Comparison of ENCODE assay signal across 19 cellular contexts in genomic region chr6:110520188-110520956, GRCh38. TPM values are rescaled to one million over a fixed set of nuclear protein-coding genes. Genes with fewer than 3 reads are reported as not detected.
DNase-seq lines count a peak whose midpoint lies in the region; ATAC-seq and TF ChIP-seq lines count a peak whose summit lies in the region.
"Had no signal": no experiment of that assay in that cellular context is flagged by ENCODE, and none has a peak within 500 bp of the region (broad histone marks: within the 10 kb centered on the region; RNA-seq: fewer than 3 reads in every experiment).

No MANE protein-coding gene starts in this region.

- no peak overlapping the region for H3K27ac Mint-ChIP-seq in type B pancreatic cell

- H3K4me2 ChIP-seq in mammary epithelial cell (ENCODE audit: insufficient read depth, low read depth, low read length) (no peak overlapping the region), hepatocyte (peak overlapping the region; percentile 38)
- H3K4me2 ChIP-seq: A549 had no signal

- no peaks in the 10 kb centered on the region for H3K79me2 ChIP-seq in mammary epithelial cell (ENCODE audit: insufficient read depth, low read length)
- no peaks in the 10 kb centered on the region for H3K79me2 ChIP-seq in hepatocyte

- H3K27ac ChIP-seq in mammary epithelial cell (ENCODE audit: insufficient read depth, low read depth, low read length) (no peak overlapping the region), breast epithelium (no peak overlapping the region), hepatocyte (peak overlapping the region; percentile 15), upper lobe of left lung (no peak overlapping the region)
- H3K27ac ChIP-seq: A549 had no signal

- peaks cover 7% of the 10 kb centered on the region for H3K4me1 Mint-ChIP-seq in type B pancreatic cell (ENCODE audit: unreplicated experiment)

- H3K27me3 Mint-ChIP-seq in type B pancreatic cell: no peaks in the 10 kb centered on the region

- H3K36me3 Mint-ChIP-seq in type B pancreatic cell: no peaks in the 10 kb centered on the region

- H3K4me1 ChIP-seq in mammary epithelial cell (ENCODE audit: insufficient read depth, low read length) (no peaks in the 10 kb centered on the region), breast epithelium (peaks cover 0 to 5% of the 10 kb centered on the region in 2 donors), hepatocyte (ENCODE audit: insufficient read depth) (peaks cover 13% of the 10 kb centered on the region), upper lobe of left lung (no peaks in the 10 kb centered on the region)

- H2AFZ ChIP-seq in mammary epithelial cell (ENCODE audit: low read depth, low read length) (peak overlapping the region; percentile 31), hepatocyte (no peak overlapping the region)

- WGBS in mammary epithelial cell (ENCODE audit: low coverage, missing lambda C conversion rate): 69% methylated on average over 12 of the region's 12 CpGs
- 75% methylated on average over 12 of the region's 12 CpGs for WGBS in hepatocyte (ENCODE audit: low lambda C conversion rate, missing lambda C conversion rate)
- WGBS in upper lobe of left lung, 2 donors: 75 to 81% methylated on average over 12 of the region's 12 CpGs

- ATAC-seq in HG03571 (IDR thresholded peaks at IDR 0.05; ENCODE audit: unreplicated experiment): no peak
- ATAC-seq in upper lobe of left lung (ENCODE audit: low FRiP score in 2 of 2): no peak
- ATAC-seq: A549 had no signal

- H3K27me3 ChIP-seq in mammary epithelial cell (ENCODE audit: insufficient read depth, low read length) (no peaks in the 10 kb centered on the region), breast epithelium (no peaks in the 10 kb centered on the region), hepatocyte (no peaks in the 10 kb centered on the region), upper lobe of left lung (no peaks in the 10 kb centered on the region)

- intact Hi-C loops in mammary epithelial cell (cut with micrococcal nuclease) (loop anchor here (10.0 kb wide), 1 partner anchor 734 kb away; a partner anchor contains a TSS), breast epithelium (cut with DNase I; ENCODE audit: low total_unique reads) (no loop called here)

- no peaks in the 10 kb centered on the region for H3K9me2 ChIP-seq in hepatocyte (replicated peaks; ENCODE audit: insufficient read depth)

- H3K9me3 Mint-ChIP-seq in type B pancreatic cell: no peaks in the 10 kb centered on the region

- peaks cover 8% of the 10 kb centered on the region for H3K9me3 ChIP-seq in mammary epithelial cell (replicated peaks; ENCODE audit: insufficient read depth, low read length)
- H3K9me3 ChIP-seq in breast epithelium: no peaks in the 10 kb centered on the region
- no peaks in the 10 kb centered on the region for H3K9me3 ChIP-seq in hepatocyte (ENCODE audit: low read depth)
- H3K9me3 ChIP-seq in upper lobe of left lung: no peaks in the 10 kb centered on the region
- H3K9me3 ChIP-seq: A549 had no signal

- CTCF ChIA-PET in mammary epithelial cell (lab: Charles Lee; ENCODE audit: low non-redundant PET): no interaction called here

- DNase-seq in mammary epithelial cell (no peak), breast epithelium (ENCODE audit: low spot score in 2 of 2) (no peak), NCI-H748 treated with DMSO at 0.1 percent for 48 hours (lab: John Stamatoyannopoulos, UW) (peak; percentile 64), hepatocyte (ENCODE audit: low spot score) (peak; percentile 52), G401 (ENCODE audit: low spot score) (no peak), upper lobe of left lung (no peak), type B pancreatic cell (ENCODE audit: extremely low spot score, unreplicated experiment) (no peak)
- DNase-seq: C1 segment of cervical spinal cord; GOT3; Kasumi-1; MM.1S; NCI-H1105; NCI-H1930; NK-92 treated with Interleukin-12 subunit alpha and Interleukin-12 subunit beta, amount 100 ng/mL, for 24 hours; OCI-M1; SHP77 treated with DMSO at 0.1 percent for 48 hours had no signal

- no peaks in the 10 kb centered on the region for H3K36me3 ChIP-seq in mammary epithelial cell (ENCODE audit: insufficient read depth, low read length)
- H3K36me3 ChIP-seq in breast epithelium: no peaks in the 10 kb centered on the region
- no peaks in the 10 kb centered on the region for H3K36me3 ChIP-seq in hepatocyte (replicated peaks; ENCODE audit: insufficient read depth, low read depth)
- no peaks in the 10 kb centered on the region for H3K36me3 ChIP-seq in upper lobe of left lung

- dilution Hi-C loops in mammary epithelial cell (cut with HindIII; ENCODE audit: low sequenced_read_pairs): no loop called here

- H3K4me3 ChIP-seq in mammary epithelial cell (replicated peaks in 1 of 3; ENCODE audit: insufficient read depth in 1 of 3, low read depth in 2 of 3, low read length in 3 of 3): no peak overlapping the region
- H3K4me3 ChIP-seq in breast epithelium: no peak overlapping the region
- no peak overlapping the region for H3K4me3 ChIP-seq in hepatocyte
- no peak overlapping the region for H3K4me3 ChIP-seq in upper lobe of left lung
- H3K4me3 ChIP-seq: A549 had no signal

- no peak for TF ChIP-seq EP300 in upper lobe of left lung (IDR thresholded peaks at IDR 0.05)

- H3K9ac ChIP-seq in mammary epithelial cell (ENCODE audit: insufficient read depth, low read length): no peak overlapping the region

- H4K20me1 ChIP-seq in mammary epithelial cell (ENCODE audit: insufficient read depth, low read length): no peaks in the 10 kb centered on the region
- H4K20me1 ChIP-seq in hepatocyte (ENCODE audit: insufficient read depth, poor library complexity, severe bottlenecking): no peaks in the 10 kb centered on the region

- in situ Hi-C loops in mammary epithelial cell (cut with MboI; ENCODE audit: low sequenced_read_pairs in 2 of 2) (loop anchor here in 1 of 2 donors (10.0 kb wide), 1 partner anchor 154 kb away; no protein-coding TSS in a partner anchor), G401 (cut with HindIII; ENCODE audit: low sequenced_read_pairs) (no loop called here)

- TF ChIP-seq CTCF in mammary epithelial cell (conservative IDR thresholded peaks at IDR 0.05 in 1 of 2, IDR thresholded peaks at IDR 0.05 in 1 of 2; ENCODE audit: extremely low read depth in 1 of 2, insufficient read depth in 1 of 2, low read depth in 1 of 2, low read length in 2 of 2) (no peak), breast epithelium (IDR thresholded peaks at IDR 0.05) (no peak), hepatocyte (IDR thresholded peaks at IDR 0.05; ENCODE audit: poor library complexity) (no peak), upper lobe of left lung (IDR thresholded peaks at IDR 0.05) (no peak), type B pancreatic cell (conservative IDR thresholded peaks at IDR 0.05) (no peak)

- TF ChIP-seq POLR2A in breast epithelium (IDR thresholded peaks at IDR 0.05): no peak
- TF ChIP-seq POLR2A in upper lobe of left lung (IDR thresholded peaks at IDR 0.05): no peak

- BruUV-seq in mammary epithelial cell (replicated peaks; lab: Mats Ljungman, UMichigan): no TSS peak

- no peak overlapping the region for H3K4me3 Mint-ChIP-seq in type B pancreatic cell

RNA-seq across cellular contexts. Expression of gene SLC22A16, which starts 44.0 kb away (rescaled TPM):
- total RNA-seq in mammary epithelial cell: under 1 TPM in 1 of 2 donors, not detected in 1; under 0.01 TPM
- not detected for polyA plus RNA-seq in mammary epithelial cell
- polyA minus RNA-seq in mammary epithelial cell: not detected
- 1 to 10 TPM in 1 of 3 donors, under 1 TPM in 2; 0.15 to 2.9 (median 0.33) TPM for total RNA-seq in breast epithelium
- total RNA-seq in hepatocyte: not detected in 2 replicates
- polyA plus RNA-seq in hepatocyte: not detected in 2 replicates
- total RNA-seq in G401 (2014; rRNA removed; shearing (Covaris generic)): 0.12 and 2.0 TPM in 2 replicates
- 1 to 10 TPM in 1 of 6 donors, under 1 TPM in 3, not detected in 2; 0.20 to 1.7 (median 0.59) TPM for total RNA-seq in upper lobe of left lung
- total RNA-seq in type B pancreatic cell (ENCODE audit: low replicate concordance): not detected in 2 replicates
- total RNA-seq: RPMI7951 had no signal
- polyA plus RNA-seq: A549 had no signal

Comparison
In these comparisons a context has a peak if more than half of its experiments do, and no peak if none do; other contexts are left out.
1. DNase-seq: peak in NCI-H748 treated with DMSO at 0.1 percent for 48 hours (single experiment) and hepatocyte (single experiment); none in mammary epithelial cell (single experiment), breast epithelium (0 of 2), G401 (single experiment), upper lobe of left lung (0 of 2) and type B pancreatic cell (single experiment).